9 cellular contexts compared by ENCODE assay signal in the genomic region with DNA sequence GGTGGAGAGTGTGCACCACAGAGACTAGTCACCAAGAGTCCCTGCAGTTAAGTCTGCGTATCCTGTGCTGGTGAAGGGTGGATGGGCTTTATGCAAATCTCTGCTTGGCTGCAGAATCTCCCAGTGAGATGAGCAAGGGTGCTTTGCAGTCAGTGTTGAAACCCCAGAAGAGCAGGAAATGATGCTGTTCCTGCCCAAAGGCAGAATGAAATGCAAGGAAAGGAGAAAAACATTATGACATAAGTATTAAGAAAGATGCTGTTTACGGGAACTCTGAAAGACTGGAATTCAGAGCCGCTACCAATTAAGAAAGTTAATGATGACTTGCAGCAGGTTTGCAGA. TPM values are rescaled to one million over a fixed set of nuclear protein-coding genes. Genes with fewer than 3 reads are reported as not detected.
DNase-seq lines count a peak whose midpoint lies in the region; ATAC-seq and TF ChIP-seq lines count a peak whose summit lies in the region.
"Had no signal": no experiment of that assay in that cellular context is flagged by ENCODE, and none has a peak within 500 bp of the region (broad histone marks: within the 10 kb centered on the region; RNA-seq: fewer than 3 reads in every experiment).

No MANE protein-coding gene starts in this region.

- H3K9me3 ChIP-seq in OCI-LY1 (ENCODE audit: low read length) (no peaks in the 10 kb centered on the region), stomach (no peaks in the 10 kb centered on the region)

- H4K20me1 ChIP-seq in OCI-LY1 (ENCODE audit: insufficient read depth, low read length): no peaks in the 10 kb centered on the region

- peak; percentile 70 for ATAC-seq in HG02798 (IDR thresholded peaks at IDR 0.05; ENCODE audit: poor library complexity, unreplicated experiment)

- H3K4me3 ChIP-seq in OCI-LY1 (ENCODE audit: low read depth, low read length, poor library complexity, severe bottlenecking) (no peak overlapping the region), stomach (no peak overlapping the region)

- H3K4me2 ChIP-seq in OCI-LY1 (ENCODE audit: low read length): peak overlapping the region; percentile 19; the same call in 1 of the 2 replicates

- H2AFZ ChIP-seq in OCI-LY1 (ENCODE audit: low read length): no peak overlapping the region

- H3K79me2 ChIP-seq in OCI-LY1 (ENCODE audit: insufficient read depth, low read length): no peaks in the 10 kb centered on the region

- H3K36me3 ChIP-seq in OCI-LY1 (ENCODE audit: insufficient read depth, low read length) (no peaks in the 10 kb centered on the region), stomach (no peaks in the 10 kb centered on the region)

- peak; percentile 30 for DNase-seq in NK-92 treated with Interleukin-12 subunit alpha and Interleukin-12 subunit beta, amount 100 ng/mL, for 24 hours (lab: John Stamatoyannopoulos, UW)
- DNase-seq in NK-92 (lab: John Stamatoyannopoulos, UW; ENCODE audit: unreplicated experiment) (no peak), pons (ENCODE audit: low spot score) (peak; percentile 11), stomach (no peak)
- DNase-seq in activated CD8-positive, alpha-beta memory T cell treated with anti-CD3 and anti-CD28 coated beads, Interleukin-2, amount 50 U/mL, for 48 hours: no peak
- DNase-seq in stimulated activated naive CD4-positive, alpha-beta T cell (lab: John Stamatoyannopoulos, UW): no peak

- 63 to 74% (median 71%) methylated on average over 3 of the region's 3 CpGs for WGBS in stomach, 5 donors

- no peak overlapping the region for H3K9ac ChIP-seq in OCI-LY1 (ENCODE audit: low read length)

- TF ChIP-seq CTCF in OCI-LY1 (IDR thresholded peaks at IDR 0.05; ENCODE audit: low read length) (no peak), stomach (IDR thresholded peaks at IDR 0.05) (no peak)

- no peak for TF ChIP-seq EP300 in stomach (IDR thresholded peaks at IDR 0.05)

- intact Hi-C loops in stomach (cut with DNase I; ENCODE audit: low total_unique reads): no loop called here

- H3K27me3 ChIP-seq in OCI-LY1 (ENCODE audit: insufficient read depth, low read length): peaks cover 4% of the 10 kb centered on the region; the same call in 1 of the 2 replicates
- peaks cover 0 to 5% (median 0%) of the 10 kb centered on the region in 3 donors for H3K27me3 ChIP-seq in stomach

- no peaks in the 10 kb centered on the region for H3F3A ChIP-seq in OCI-LY1 (ENCODE audit: insufficient read depth, low read length)

- peaks cover 24% of the 10 kb centered on the region for H3K4me1 ChIP-seq in OCI-LY1 (ENCODE audit: insufficient read depth, low read length, severe bottlenecking)
- H3K4me1 ChIP-seq in stomach: peaks cover 0 to under 1% (median 0%) of the 10 kb centered on the region in 4 donors

- no peak overlapping the region for H3K27ac ChIP-seq in OCI-LY1 (ENCODE audit: low read depth, low read length, poor library complexity, severe bottlenecking)
- peak overlapping the region in 2 of 5 donors; percentile 60 to 66 for H3K27ac ChIP-seq in stomach
- H3K27ac ChIP-seq: 22Rv1 had no signal

- H3K9me2 ChIP-seq in OCI-LY1 (ENCODE audit: low read depth, low read length): no peaks in the 10 kb centered on the region

- TF ChIP-seq POLR2A in stomach (IDR thresholded peaks at IDR 0.05): no peak

RNA-seq across cellular contexts. Expression of a gene that starts 25.4 kb away (rescaled TPM):
- 1,000 to 10,000 TPM in 1 of 5 donors, 10 to 100 TPM in 4; 47.1 to 1,170 (median 61.8) TPM for total RNA-seq in stomach
- 10 to 100 TPM; 42.8 to 48.2 (median 44.0) TPM for polyA plus RNA-seq in stomach

Comparison
In these comparisons a context has a peak if more than half of its experiments do, and no peak if none do; other contexts are left out.
1. DNase-seq: peak in NK-92 treated with Interleukin-12 subunit alpha and Interleukin-12 subunit beta, amount 100 ng/mL, for 24 hours (single experiment) and pons (single experiment); none in NK-92 (single experiment), stomach (single experiment), activated CD8-positive, alpha-beta memory T cell treated with anti-CD3 and anti-CD28 coated beads, Interleukin-2, amount 50 U/mL, for 48 hours (single experiment) and stimulated activated naive CD4-positive, alpha-beta T cell (0 of 6).